Comparison of ENCODE assay signal across 9 cellular contexts in genomic region chr16:85372627-85373372, GRCh38.
DNase-seq lines count a peak whose midpoint lies in the region; ATAC-seq and TF ChIP-seq lines count a peak whose summit lies in the region.
"Had no signal": no experiment of that assay in that cellular context is flagged by ENCODE, and none has a peak within 500 bp of the region (broad histone marks: within the 10 kb centered on the region; RNA-seq: fewer than 3 reads in every experiment).

No MANE protein-coding gene starts in this region.

- no peak overlapping the region for H3K4me3 Mint-ChIP-seq in CD8-positive, alpha-beta T cell
- H3K4me3 Mint-ChIP-seq: T-helper 1 cell treated with Interleukin-12 subunit alpha and Interleukin-12 subunit beta and Interleukin-4 antibody, amounts not matched to agents 30 μg/mL and 1 μg/mL, for 36 hours had no signal

- H3K36me3 Mint-ChIP-seq in CD8-positive, alpha-beta T cell, result no peaks in the 10 kb centered on the region

- DNase-seq in CD8-positive, alpha-beta T cell, result peak in 1 of 7 experiments; percentile 24
- DNase-seq in NB4 (ENCODE audit: low read depth) (peak; percentile 94), breast epithelium (ENCODE audit: low spot score in 2 of 2) (no peak), renal cortical epithelial cell (ENCODE audit: low read depth) (peak; percentile 75), NCI-H2196 (lab: John Stamatoyannopoulos, UW; ENCODE audit: unreplicated experiment) (no peak), NCI-H146 treated with DMSO at 0.1 percent for 48 hours (lab: John Stamatoyannopoulos, UW; ENCODE audit: unreplicated experiment) (no peak)

- H3K27me3 ChIP-seq in CD8-positive, alpha-beta T cell (ENCODE audit: insufficient read depth, low read length), result no peaks in the 10 kb centered on the region
- no peaks in the 10 kb centered on the region for H3K27me3 ChIP-seq in breast epithelium

- peak; percentile 52 for ATAC-seq in CD8-positive, alpha-beta T cell
- ATAC-seq in HG02938 (IDR thresholded peaks at IDR 0.05; ENCODE audit: unreplicated experiment) (no peak), GM18873 (IDR thresholded peaks at IDR 0.05; ENCODE audit: low FRiP score, unreplicated experiment) (no peak)

- intact Hi-C loops in CD8-positive, alpha-beta T cell (cut with DNase I, micrococcal nuclease), result no loop called here
- intact Hi-C loops in breast epithelium (cut with DNase I; ENCODE audit: low total_unique reads), result no loop called here

- H3K4me3 ChIP-seq in CD8-positive, alpha-beta T cell (ENCODE audit: low read depth, low read length), result no peak overlapping the region
- H3K4me3 ChIP-seq in NB4 (ENCODE audit: low read depth, low read length) (no peak overlapping the region), breast epithelium (peak overlapping the region in 1 of 3 donors; percentile 22)

- POLR2A ChIA-PET in CD8-positive, alpha-beta T cell (lab: Charles Lee), result no interaction called here

- H3K9me3 Mint-ChIP-seq in CD8-positive, alpha-beta T cell, result no peaks in the 10 kb centered on the region
- H3K9me3 Mint-ChIP-seq: T-helper 1 cell treated with Interleukin-12 subunit alpha and Interleukin-12 subunit beta and Interleukin-4 antibody, amounts not matched to agents 30 μg/mL and 1 μg/mL, for 36 hours had no signal

- no peak for TF ChIP-seq CTCF in CD8-positive, alpha-beta T cell (IDR thresholded peaks at IDR 0.05)
- no peak for TF ChIP-seq CTCF in NB4 (IDR thresholded peaks at IDR 0.05; ENCODE audit: low read depth, low read length)
- no peak for TF ChIP-seq CTCF in breast epithelium (IDR thresholded peaks at IDR 0.05)

- no peak overlapping the region for H3K27ac Mint-ChIP-seq in CD8-positive, alpha-beta T cell
- H3K27ac Mint-ChIP-seq: T-helper 1 cell treated with Interleukin-12 subunit alpha and Interleukin-12 subunit beta and Interleukin-4 antibody, amounts not matched to agents 30 μg/mL and 1 μg/mL, for 36 hours had no signal

- H3K36me3 ChIP-seq in CD8-positive, alpha-beta T cell (ENCODE audit: insufficient read depth, low read length), result no peaks in the 10 kb centered on the region
- no peaks in the 10 kb centered on the region for H3K36me3 ChIP-seq in breast epithelium

- TF ChIP-seq POLR2A in NB4 (IDR thresholded peaks at IDR 0.05; ENCODE audit: extremely low read depth, insufficient read length), result no peak
- no peak for TF ChIP-seq POLR2A in breast epithelium (IDR thresholded peaks at IDR 0.05)

- CTCF ChIA-PET in CD8-positive, alpha-beta T cell (lab: Charles Lee), result interaction anchor here (1.5 kb wide), 1 partner anchor 31 kb away, joined by 3 read pairs; no protein-coding TSS in a partner anchor

- no peaks in the 10 kb centered on the region for H3K4me1 ChIP-seq in CD8-positive, alpha-beta T cell (ENCODE audit: insufficient read depth, low read length)
- peaks cover 22 to 29% of the 10 kb centered on the region in 2 donors for H3K4me1 ChIP-seq in breast epithelium

- no peak overlapping the region for H3K27ac ChIP-seq in CD8-positive, alpha-beta T cell (ENCODE audit: low read depth, low read length)
- H3K27ac ChIP-seq in breast epithelium, result peak overlapping the region; percentile 79 to 81

- no peaks in the 10 kb centered on the region for H3K9me3 ChIP-seq in CD8-positive, alpha-beta T cell (ENCODE audit: low read length)
- H3K9me3 ChIP-seq in breast epithelium, result no peaks in the 10 kb centered on the region

- H3K4me1 Mint-ChIP-seq in CD8-positive, alpha-beta T cell (ENCODE audit: low read depth), result no peaks in the 10 kb centered on the region

- no peaks in the 10 kb centered on the region for H3K27me3 Mint-ChIP-seq in CD8-positive, alpha-beta T cell (ENCODE audit: low read depth)

Comparison
In these comparisons a context has a peak if more than half of its experiments do, and no peak if none do; other contexts are left out.
1. DNase-seq: peak in NB4 (single experiment) and renal cortical epithelial cell (single experiment); none in breast epithelium (0 of 2), NCI-H2196 (single experiment) and NCI-H146 treated with DMSO at 0.1 percent for 48 hours (single experiment).